Comparison of ENCODE assay signal across 15 cellular contexts in genomic region chr19:34454685-34455084, GRCh38. TPM values are rescaled to one million over a fixed set of nuclear protein-coding genes. Genes with fewer than 3 reads are reported as not detected.
DNase-seq lines count a peak whose midpoint lies in the region; ATAC-seq and TF ChIP-seq lines count a peak whose summit lies in the region.
"Had no signal": no experiment of that assay in that cellular context is flagged by ENCODE, and none has a peak within 500 bp of the region (broad histone marks: within the 10 kb centered on the region; RNA-seq: fewer than 3 reads in every experiment).

No MANE protein-coding gene starts in this region.

- ATAC-seq in thoracic aorta (ENCODE audit: insufficient number of reproducible peaks, low FRiP score, low read depth) = no peak

- no peak for DNase-seq in activated T-cell treated with anti-CD3 and anti-CD28 coated beads, Interleukin-2, amount 50 U/mL, for 24 hours
- DNase-seq in activated T-cell treated with anti-CD3 and anti-CD28 coated beads, Interleukin-2, amount 50 U/mL, for 1 hour = no peak
- DNase-seq in HFFc6 (no peak), chondrocyte (ENCODE audit: low spot score) (no peak), thoracic aorta (ENCODE audit: low spot score) (no peak), NCI-H82 (lab: John Stamatoyannopoulos, UW) (no peak), A673 (ENCODE audit: low spot score) (no peak), COLO668 (lab: John Stamatoyannopoulos, UW; ENCODE audit: unreplicated experiment) (no peak)
- DNase-seq: BE2C; CD4-positive, alpha-beta memory T cell; COR-L47; DMS153; DMS79 treated with DMSO at 0.1 percent for 48 hours had no signal

- no peak overlapping the region for H3K4me3 Mint-ChIP-seq in activated T-cell treated with anti-CD3 and anti-CD28 coated beads, Interleukin-2, amount 50 U/mL, for 24 hours
- H3K4me3 Mint-ChIP-seq in HFFc6 (no peak overlapping the region), chondrocyte (ENCODE audit: unreplicated experiment) (no peak overlapping the region)
- H3K4me3 Mint-ChIP-seq: CD4-positive, alpha-beta memory T cell had no signal

- no peaks in the 10 kb centered on the region for H3K27me3 Mint-ChIP-seq in activated T-cell treated with anti-CD3 and anti-CD28 coated beads, Interleukin-2, amount 50 U/mL, for 24 hours
- H3K27me3 Mint-ChIP-seq in HFFc6 (ENCODE audit: insufficient read depth) (no peaks in the 10 kb centered on the region; the same call in 1 of the 2 replicates), chondrocyte (ENCODE audit: low read depth) (no peaks in the 10 kb centered on the region)
- H3K27me3 Mint-ChIP-seq: CD4-positive, alpha-beta memory T cell had no signal

- CTCF ChIA-PET in A673 (lab: Charles Lee) = no interaction called here

- H3K4me1 ChIP-seq in thoracic aorta (ENCODE audit: control insufficient read depth in 1 of 2, low read depth in 2 of 2) = peaks cover 28 to 48% of the 10 kb centered on the region in 2 donors
- no peaks in the 10 kb centered on the region for H3K4me1 ChIP-seq in A673 (ENCODE audit: insufficient read depth, low read length, poor library complexity, severe bottlenecking)
- H3K4me1 ChIP-seq: BE2C, HAP-1 had no signal

- H3K4me1 Mint-ChIP-seq in activated T-cell treated with anti-CD3 and anti-CD28 coated beads, Interleukin-2, amount 50 U/mL, for 24 hours (ENCODE audit: low read depth) = peaks cover 21% of the 10 kb centered on the region
- H3K4me1 Mint-ChIP-seq in HFFc6 (ENCODE audit: low read depth) (peaks cover 43% of the 10 kb centered on the region), chondrocyte (ENCODE audit: low read depth) (peaks cover 42% of the 10 kb centered on the region)

- peaks cover 28% of the 10 kb centered on the region for H3K36me3 ChIP-seq in thoracic aorta
- H3K36me3 ChIP-seq in A673 (ENCODE audit: insufficient read depth, low read length, poor library complexity, severe bottlenecking) = peaks cover 81% of the 10 kb centered on the region

- no TSS peak for BruUV-seq in A673 (replicated peaks; lab: Mats Ljungman, UMichigan)

- H3K4me3 ChIP-seq in thoracic aorta (no peak overlapping the region), A673 (ENCODE audit: low read depth, low read length, poor library complexity, severe bottlenecking) (no peak overlapping the region)
- H3K4me3 ChIP-seq: HAP-1 had no signal

- H3K9me3 ChIP-seq in thoracic aorta (no peaks in the 10 kb centered on the region), A673 (ENCODE audit: low read depth, low read length, poor library complexity, severe bottlenecking) (no peaks in the 10 kb centered on the region)
- H3K9me3 ChIP-seq: BE2C, HAP-1 had no signal

- H3K27me3 ChIP-seq in thoracic aorta (replicated peaks; ENCODE audit: insufficient read depth) (no peaks in the 10 kb centered on the region), A673 (replicated peaks; ENCODE audit: insufficient read depth, low read depth, low read length, poor library complexity) (no peaks in the 10 kb centered on the region)
- H3K27me3 ChIP-seq: BE2C had no signal

- POLR2A ChIA-PET in A673 (lab: Charles Lee; ENCODE audit: low non-redundant PET) = no interaction called here

- intact Hi-C loops in A673 (cut with micrococcal nuclease; ENCODE audit: unreplicated experiment) = no loop called here

- H3K27ac Mint-ChIP-seq in activated T-cell treated with anti-CD3 and anti-CD28 coated beads, Interleukin-2, amount 50 U/mL, for 24 hours = peak overlapping the region; percentile 75
- peak overlapping the region; percentile 3; the same call in 1 of the 2 replicates for H3K27ac Mint-ChIP-seq in HFFc6
- peak overlapping the region; percentile 8 for H3K27ac Mint-ChIP-seq in chondrocyte (ENCODE audit: unreplicated experiment)

- no peak for TF ChIP-seq CTCF in HFFc6 (IDR thresholded peaks at IDR 0.05)
- TF ChIP-seq CTCF in chondrocyte (IDR thresholded peaks at IDR 0.05) = no peak
- no peak for TF ChIP-seq CTCF in thoracic aorta (IDR thresholded peaks at IDR 0.05)
- TF ChIP-seq CTCF in A673 (conservative IDR thresholded peaks at IDR 0.05; ENCODE audit: low read depth, low read length) = no peak

- H3K27ac ChIP-seq in thoracic aorta = peak overlapping the region; percentile 22 to 64
- no peak overlapping the region for H3K27ac ChIP-seq in A673 (ENCODE audit: low read depth, low read length, poor library complexity, severe bottlenecking)
- H3K27ac ChIP-seq: C4-2B had no signal

- H3K36me3 Mint-ChIP-seq in activated T-cell treated with anti-CD3 and anti-CD28 coated beads, Interleukin-2, amount 50 U/mL, for 24 hours (ENCODE audit: low read depth) = peaks cover 81% of the 10 kb centered on the region
- H3K36me3 Mint-ChIP-seq in HFFc6 (ENCODE audit: low read depth) (peaks cover 31% of the 10 kb centered on the region), chondrocyte (ENCODE audit: low read depth) (peaks cover 21% of the 10 kb centered on the region)

- no peaks in the 10 kb centered on the region for H3K9me3 Mint-ChIP-seq in activated T-cell treated with anti-CD3 and anti-CD28 coated beads, Interleukin-2, amount 50 U/mL, for 24 hours
- H3K9me3 Mint-ChIP-seq in HFFc6 (no peaks in the 10 kb centered on the region), chondrocyte (ENCODE audit: low read depth) (no peaks in the 10 kb centered on the region)
- H3K9me3 Mint-ChIP-seq: CD4-positive, alpha-beta memory T cell had no signal

RNA-seq across cellular contexts. Expression of gene UBA2, which starts 26.5 kb away (rescaled TPM):
- total RNA-seq in HFFc6 (2021; fragmentation: NEBNext Ultra II Directional; extraction: Animal tissue kit (Norgen Biotek cat#: 25700)) = 10 to 100 TPM; 75.2 to 91.0 (median 86.8) TPM
- total RNA-seq in chondrocyte (81.2 to 103 TPM (median 94.6 TPM) in 3 replicates), thoracic aorta (100 to 1,000 TPM; 105 to 107 TPM), A673 (2021) (206 and 222 TPM in 2 replicates)

RNA-seq across cellular contexts. Expression of gene WTIP, which starts 26.9 kb away (rescaled TPM):
- total RNA-seq in HFFc6 (2021; fragmentation: NEBNext Ultra II Directional; extraction: Animal tissue kit (Norgen Biotek cat#: 25700)) = 10 to 100 TPM; 27.8 to 35.1 (median 29.4) TPM
- total RNA-seq in chondrocyte = 32.8 to 45.9 TPM (median 41.6 TPM) in 3 replicates
- 100 to 1,000 TPM; 110 to 175 TPM for total RNA-seq in thoracic aorta
- 3.4 and 4.7 TPM in 2 replicates for total RNA-seq in A673 (2021)

RNA-seq across cellular contexts. Expression of gene PDCD2L, which starts 50.5 kb away (rescaled TPM):
- 10 to 100 TPM in 5 of 6 experiments, 1 to 10 TPM in 1; 8.8 to 13.3 (median 12.0) TPM for total RNA-seq in HFFc6 (2021; fragmentation: NEBNext Ultra II Directional; extraction: Animal tissue kit (Norgen Biotek cat#: 25700))
- 6.6 to 8.7 TPM (median 8.6 TPM) in 3 replicates for total RNA-seq in chondrocyte
- 10 to 100 TPM in 1 of 2 donors, 1 to 10 TPM in 1; 6.2 to 12.8 TPM for total RNA-seq in thoracic aorta
- total RNA-seq in A673 (2021) = 27.1 and 33.8 TPM in 2 replicates

Comparison
In these comparisons a context has a peak if more than half of its experiments do, and no peak if none do; other contexts are left out.
1. H3K27ac Mint-ChIP-seq: peak in every context shown above with its lines; median percentile 75 in activated T-cell treated with anti-CD3 and anti-CD28 coated beads, Interleukin-2, amount 50 U/mL, for 24 hours; 8 in chondrocyte; 3 in HFFc6.